21 cellular contexts compared by ENCODE assay signal in the genomic region with DNA sequence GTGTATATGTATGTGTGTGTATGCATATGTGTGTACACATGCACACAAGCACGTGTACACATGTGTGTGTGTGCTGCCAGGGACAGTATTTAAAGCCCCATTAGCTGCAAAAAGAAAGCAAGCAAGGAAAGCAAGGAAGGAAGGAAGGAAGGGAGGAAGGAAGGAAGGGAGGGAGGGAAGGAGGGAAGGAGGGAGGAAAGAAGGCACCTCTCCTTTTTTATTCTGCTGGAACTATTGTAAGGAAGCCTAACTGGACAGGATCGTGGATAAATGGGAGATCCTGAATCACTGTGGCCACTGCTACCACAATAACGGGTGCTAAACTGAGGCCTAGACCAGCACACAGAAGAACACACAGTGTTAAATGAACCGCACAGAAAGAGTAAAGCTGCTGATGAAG. TPM values are rescaled to one million over a fixed set of nuclear protein-coding genes. Genes with fewer than 3 reads are reported as not detected.
A peak's percentile ranks its signal among the peaks of the same experiment; 100 is the strongest.
DNase-seq lines count a peak whose midpoint lies in the region; ATAC-seq, FAIRE-seq and TF ChIP-seq lines count a peak whose summit lies in the region.
"Had no signal": no experiment of that assay in that cellular context is flagged by ENCODE, and none has a peak within 500 bp of the region (broad histone marks: within the 10 kb centered on the region; RNA-seq: fewer than 3 reads in every experiment).

No MANE protein-coding gene starts in this region.

- no peak overlapping the region for H3K4ac ChIP-seq in mesenchymal stem cell (ENCODE audit: low read depth in 1 of 2, low read length in 2 of 2)

- H3K14ac ChIP-seq in mesenchymal stem cell (ENCODE audit: low read length in 2 of 2), result peak overlapping the region in 1 of 2 experiments; percentile 74

- no peak overlapping the region for H2BK15ac ChIP-seq in mesenchymal stem cell (ENCODE audit: low read depth, poor library complexity, severe bottlenecking)

- ATAC-seq in HepG2 (no peak; the same call in 2 of the 3 replicates), right lobe of liver (no peak), psoas muscle (no peak)
- no peak for ATAC-seq in activated T-helper 17 cell treated with anti-CD3 and anti-CD28 coated beads, Interleukin-2, amount 50 U/mL, for 72 hours (replicated peaks)
- ATAC-seq: A549; CD8-positive, alpha-beta T cell had no signal

- H3K9me3 ChIP-seq in HepG2 (ENCODE audit: low read length) (no peaks in the 10 kb centered on the region), right lobe of liver (no peaks in the 10 kb centered on the region), mesenchymal stem cell (ENCODE audit: control insufficient read depth, low read length) (no peaks in the 10 kb centered on the region), psoas muscle (no peaks in the 10 kb centered on the region)
- H3K9me3 ChIP-seq: A549; BLaER1 treated with 17β-estradiol and CSF1 and Interleukin-3, amounts not matched to agents 10 nM and 100 nM; Caco-2 had no signal

- H3K27ac ChIP-seq in HepG2 (ENCODE audit: extremely low read length, insufficient read depth, low read length) (no peak overlapping the region), right lobe of liver (no peak overlapping the region), mesenchymal stem cell (ENCODE audit: low read length, poor library complexity, severe bottlenecking) (no peak overlapping the region), psoas muscle (no peak overlapping the region)
- H3K27ac ChIP-seq: 22Rv1; A549; BLaER1 treated with 17β-estradiol and CSF1 and Interleukin-3, amounts not matched to agents 10 nM and 100 nM; C4-2B had no signal

- no peak overlapping the region for H4K91ac ChIP-seq in mesenchymal stem cell (ENCODE audit: low read length)

- in situ Hi-C loops in HepG2 (cut with HindIII; ENCODE audit: extremely low pct_ligation_motif_present, low pct_unique_long_range_greater_than_20kb), result no loop called here

- intact Hi-C loops in HepG2 (cut with micrococcal nuclease; ENCODE audit: unreplicated experiment), result no loop called here
- intact Hi-C loops in right lobe of liver (cut with DNase I), result no loop called here
- intact Hi-C loops in psoas muscle (cut with DNase I), result no loop called here

- H3K4me3 ChIP-seq in HepG2 (replicated peaks in 1 of 3; ENCODE audit: insufficient read depth in 1 of 3, low read depth in 2 of 3, low read length in 3 of 3) (no peak overlapping the region), right lobe of liver (no peak overlapping the region), mesenchymal stem cell (ENCODE audit: insufficient read depth in 1 of 2, low read depth in 1 of 2, low read length in 2 of 2) (no peak overlapping the region), psoas muscle (no peak overlapping the region)
- H3K4me3 ChIP-seq: A549; BLaER1 treated with 17β-estradiol and CSF1 and Interleukin-3, amounts not matched to agents 10 nM and 100 nM had no signal

- H3K4me1 ChIP-seq in HepG2 (ENCODE audit: insufficient read depth, low read length), result peaks cover 16% of the 10 kb centered on the region
- no peaks in the 10 kb centered on the region for H3K4me1 ChIP-seq in right lobe of liver
- no peaks in the 10 kb centered on the region for H3K4me1 ChIP-seq in mesenchymal stem cell (ENCODE audit: control insufficient read depth, insufficient read depth, low read depth, low read length)
- H3K4me1 ChIP-seq in psoas muscle, result no peaks in the 10 kb centered on the region
- H3K4me1 ChIP-seq: A549, Caco-2 had no signal

- H3K79me2 ChIP-seq in HepG2 (ENCODE audit: insufficient read depth, low read length), result no peaks in the 10 kb centered on the region

- H3K9ac ChIP-seq in HepG2 (ENCODE audit: insufficient read depth, low read depth, low read length) (no peak overlapping the region), mesenchymal stem cell (ENCODE audit: low read length) (peak overlapping the region; percentile 26)
- H3K9ac ChIP-seq: BLaER1 treated with 17β-estradiol and CSF1 and Interleukin-3, amounts not matched to agents 10 nM and 100 nM had no signal

- no peak for TF ChIP-seq POLR2A in HepG2 (IDR thresholded peaks at IDR 0.05; ENCODE audit: insufficient read depth in 1 of 2, low read depth in 2 of 2, low read length in 2 of 2)
- no peak for TF ChIP-seq POLR2A in right lobe of liver (IDR thresholded peaks at IDR 0.05)

- WGBS in HepG2 (ENCODE audit: low lambda C conversion rate), result 9% methylated on average over 4 of the region's 4 CpGs
- 72% methylated on average over 4 of the region's 4 CpGs for WGBS in right lobe of liver (ENCODE audit: insufficient coverage, low coverage, low lambda C conversion rate, missing lambda C conversion rate)
- 85% methylated on average over 4 of the region's 4 CpGs for WGBS in mesenchymal stem cell
- WGBS in psoas muscle, 3 donors, result 78 to 81% (median 79%) methylated on average over 4 of the region's 4 CpGs

- no peak for TF ChIP-seq RAD21 in HepG2 (CRISPR knock-in tag; IDR thresholded peaks at IDR 0.05)

- H2AFZ ChIP-seq in HepG2 (ENCODE audit: low read length) (no peak overlapping the region), mesenchymal stem cell (ENCODE audit: low read depth, low read length) (no peak overlapping the region)

- no peak overlapping the region for H2BK120ac ChIP-seq in mesenchymal stem cell (ENCODE audit: low read depth, low read length)

- TF ChIP-seq CTCF in HepG2 (CRISPR knock-in tag; IDR thresholded peaks at IDR 0.05) (no peak), right lobe of liver (IDR thresholded peaks at IDR 0.05) (no peak), psoas muscle (IDR thresholded peaks at IDR 0.05) (no peak)

- no peak for FAIRE-seq in HepG2 (lab: Jason Lieb, UNC)
- FAIRE-seq: A549, D721Med, G401.6, GM12891, GM19239 had no signal

- no TSS peak for BruUV-seq in HepG2 (replicated peaks; lab: Mats Ljungman, UMichigan)

- H3K4me2 ChIP-seq in HepG2 (ENCODE audit: low read depth, low read length) (no peak overlapping the region), mesenchymal stem cell (ENCODE audit: low read length, poor library complexity, severe bottlenecking) (no peak overlapping the region)
- H3K4me2 ChIP-seq: A549 had no signal

- H2AK5ac ChIP-seq in mesenchymal stem cell (ENCODE audit: low read length, severe bottlenecking), result no peak overlapping the region

- no peak for TF ChIP-seq EP300 in HepG2 (IDR thresholded peaks at IDR 0.05; ENCODE audit: low read depth in 2 of 2, low read length in 2 of 2)
- TF ChIP-seq EP300 in HepG2 (CRISPR knock-in tag; IDR thresholded peaks at IDR 0.05; ENCODE audit: borderline replicate concordance), result no peak

- no peak overlapping the region for H3K27ac Mint-ChIP-seq in activated T-helper 17 cell treated with anti-CD3 and anti-CD28 coated beads, Interleukin-2, amount 50 U/mL, for 72 hours
- H3K27ac Mint-ChIP-seq: B cell; CD4-positive, alpha-beta T cell; CD8-positive, alpha-beta T cell had no signal

- no peaks in the 10 kb centered on the region for H3K79me1 ChIP-seq in mesenchymal stem cell (replicated peaks; ENCODE audit: low read length, poor library complexity, severe bottlenecking)

- no peaks in the 10 kb centered on the region for H3K9me3 Mint-ChIP-seq in activated T-helper 17 cell treated with anti-CD3 and anti-CD28 coated beads, Interleukin-2, amount 50 U/mL, for 72 hours
- H3K9me3 Mint-ChIP-seq: CD4-positive, alpha-beta T cell; CD8-positive, alpha-beta T cell had no signal

- DNase-seq in HepG2 (ENCODE audit: low spot score) (no peak), right lobe of liver (no peak), mesenchymal stem cell (no peak), psoas muscle (no peak)
- DNase-seq: AML-193; Caco-2; Calu3; CD4-positive, alpha-beta T cell; CD8-positive, alpha-beta T cell; DMS79 treated with DMSO at 0.1 percent for 48 hours; GF-D8 had no signal

- no peak overlapping the region for H4K8ac ChIP-seq in mesenchymal stem cell (ENCODE audit: low read length)

- H4K20me1 ChIP-seq in HepG2 (ENCODE audit: insufficient read depth, low read length), result no peaks in the 10 kb centered on the region
- H4K20me1 ChIP-seq: BLaER1 treated with 17β-estradiol and CSF1 and Interleukin-3, amounts not matched to agents 10 nM and 100 nM had no signal

- CTCF ChIA-PET in HepG2 (lab: Yijun Ruan, JAX; ENCODE audit: low intra/inter-chr PET ratio, low total read pairs), result no interaction called here

- H3K27me3 Mint-ChIP-seq in activated T-helper 17 cell treated with anti-CD3 and anti-CD28 coated beads, Interleukin-2, amount 50 U/mL, for 72 hours, result no peaks in the 10 kb centered on the region
- H3K27me3 Mint-ChIP-seq: B cell had no signal

- H3K36me3 Mint-ChIP-seq in activated T-helper 17 cell treated with anti-CD3 and anti-CD28 coated beads, Interleukin-2, amount 50 U/mL, for 72 hours (ENCODE audit: low read depth), result no peaks in the 10 kb centered on the region
- H3K36me3 Mint-ChIP-seq: CD8-positive, alpha-beta T cell had no signal

- H2BK12ac ChIP-seq in mesenchymal stem cell (ENCODE audit: low read length in 2 of 2), result no peak overlapping the region

- peaks cover 0 to 20% of the 10 kb centered on the region in 2 experiments; a peak in 3 of 5 replicates for H3K27me3 ChIP-seq in HepG2 (ENCODE audit: control insufficient read depth in 1 of 2, insufficient read depth in 2 of 2, low read length in 2 of 2)
- no peaks in the 10 kb centered on the region for H3K27me3 ChIP-seq in right lobe of liver
- H3K27me3 ChIP-seq in mesenchymal stem cell (ENCODE audit: control insufficient read depth in 1 of 2, insufficient read depth in 1 of 2, low read length in 2 of 2), result peaks cover 0 to 9% of the 10 kb centered on the region in 2 experiments
- H3K27me3 ChIP-seq in psoas muscle (ENCODE audit: insufficient read depth in 3 of 3, low read length in 2 of 3), result no peaks in the 10 kb centered on the region

- H3K18ac ChIP-seq in mesenchymal stem cell (ENCODE audit: low read depth in 1 of 2, low read length in 2 of 2), result no peak overlapping the region

- H3K4me3 Mint-ChIP-seq in activated T-helper 17 cell treated with anti-CD3 and anti-CD28 coated beads, Interleukin-2, amount 50 U/mL, for 72 hours, result no peak overlapping the region
- H3K4me3 Mint-ChIP-seq: B cell; CD4-positive, alpha-beta T cell; CD8-positive, alpha-beta T cell had no signal

- POLR2A ChIA-PET in HepG2 (lab: Yijun Ruan, JAX), result no interaction called here

- H3K36me3 ChIP-seq in HepG2 (replicated peaks in 1 of 2; ENCODE audit: control insufficient read depth in 1 of 2, insufficient read depth in 2 of 2, low read length in 2 of 2), result no peaks in the 10 kb centered on the region
- H3K36me3 ChIP-seq in right lobe of liver, result no peaks in the 10 kb centered on the region
- H3K36me3 ChIP-seq in mesenchymal stem cell (ENCODE audit: control insufficient read depth in 1 of 2, insufficient read depth in 2 of 2, low read depth in 1 of 2, low read length in 2 of 2), result no peaks in the 10 kb centered on the region
- H3K36me3 ChIP-seq in psoas muscle (ENCODE audit: insufficient read depth in 1 of 2, low read depth in 1 of 2), result no peaks in the 10 kb centered on the region
- H3K36me3 ChIP-seq: BLaER1 treated with 17β-estradiol and CSF1 and Interleukin-3, amounts not matched to agents 10 nM and 100 nM had no signal

- no peak overlapping the region for H2BK5ac ChIP-seq in mesenchymal stem cell (ENCODE audit: low read depth, low read length, poor library complexity, severe bottlenecking)

- H3K23ac ChIP-seq in mesenchymal stem cell (ENCODE audit: low read length in 2 of 2), result no peak overlapping the region

- H3K4me1 Mint-ChIP-seq in activated T-helper 17 cell treated with anti-CD3 and anti-CD28 coated beads, Interleukin-2, amount 50 U/mL, for 72 hours, result no peaks in the 10 kb centered on the region
- H3K4me1 Mint-ChIP-seq: B cell had no signal

RNA-seq across cellular contexts. Expression of a gene that starts 15.6 kb away (rescaled TPM):
- total RNA-seq in HepG2 (2016; rRNA removed; fragmentation: Illumina TruSeq; extraction: Trizol), result 9.5 and 14.3 TPM in 2 replicates
- 8.4 and 9.3 TPM in 2 replicates for total RNA-seq in HepG2 (2016; cell fraction: cytosol; rRNA removed; fragmentation: Illumina TruSeq; extraction: Trizol; ENCODE audit: low read depth)
- total RNA-seq in HepG2 (2016; cell fraction: insoluble cytoplasmic fraction; rRNA removed; fragmentation: Illumina TruSeq; extraction: Trizol), result 12.5 and 16.2 TPM in 2 replicates
- 5.5 and 7.4 TPM in 2 replicates for total RNA-seq in HepG2 (2016; cell fraction: membrane; rRNA removed; fragmentation: Illumina TruSeq; extraction: Trizol)
- total RNA-seq in HepG2 (2016; cell fraction: nucleus; rRNA removed; fragmentation: Illumina TruSeq; extraction: Trizol), result 49.9 and 50.0 TPM in 2 replicates
- 3.9 and 5.1 TPM in 2 replicates for polyA plus RNA-seq in HepG2 (2011; rRNA removed)
- polyA plus RNA-seq in HepG2 (2011; cell fraction: cytosol; rRNA removed), result 1.0 and 1.2 TPM in 2 replicates
- polyA plus RNA-seq in HepG2 (2011; cell fraction: nucleus; rRNA removed), result 8.4 and 10.5 TPM in 2 replicates
- 2.6 and 3.3 TPM in 2 replicates for polyA plus RNA-seq in HepG2 (2012)
- 0.25 and 0.48 TPM in 2 replicates for polyA plus RNA-seq in HepG2 (2016; cell fraction: cytosol; fragmentation: Illumina TruSeq; extraction: Trizol; ENCODE audit: low read depth)
- 5.0 and 5.5 TPM in 2 replicates for polyA plus RNA-seq in HepG2 (2016; cell fraction: insoluble cytoplasmic fraction; fragmentation: Illumina TruSeq; extraction: Trizol; ENCODE audit: low read depth)
- polyA plus RNA-seq in HepG2 (2016; cell fraction: membrane; fragmentation: Illumina TruSeq; extraction: Trizol; ENCODE audit: low read depth), result 1.7 and 2.1 TPM in 2 replicates
- 26.0 and 29.1 TPM in 2 replicates for polyA plus RNA-seq in HepG2 (2016; cell fraction: nucleus; fragmentation: Illumina TruSeq; extraction: Trizol; ENCODE audit: insufficient read depth, low read depth)
- 0.35 and 13.9 TPM in 2 replicates for polyA minus RNA-seq in HepG2 (2011; rRNA and poly(A)+ RNA removed; ENCODE audit: low replicate concordance)
- 4.7 and 6.0 TPM in 2 replicates for polyA minus RNA-seq in HepG2 (2011; cell fraction: cytosol; rRNA and poly(A)+ RNA removed)
- 47.0 and 50.5 TPM in 2 replicates for polyA minus RNA-seq in HepG2 (2011; cell fraction: nucleus; rRNA and poly(A)+ RNA removed)
- under 1 TPM; 0.06 to 0.49 (median 0.25) TPM for total RNA-seq in right lobe of liver
- polyA plus RNA-seq in mesenchymal stem cell (2013, experiment 1 of 2), result 0.11 TPM
- polyA plus RNA-seq in mesenchymal stem cell (2013, experiment 2 of 2), result 0.08 TPM
- total RNA-seq in activated T-helper 17 cell treated with anti-CD3 and anti-CD28 coated beads, Interleukin-2, amount 50 U/mL, for 72 hours, result under 1 TPM; 0.16 to 0.32 TPM
- total RNA-seq in psoas muscle, result 1 to 10 TPM in 1 of 4 donors, under 1 TPM in 3; 0.21 to 1.1 (median 0.27) TPM
- under 1 TPM; 0.10 to 0.17 (median 0.13) TPM for polyA plus RNA-seq in psoas muscle
